In genomic region chr16:47634126-47634525, GRCh38 we compare ENCODE assay signal across 1 cellular context.
TF ChIP-seq lines count a peak whose summit lies in the region.

No MANE protein-coding gene starts in this region.

TF ChIP-seq in HepG2, 621 proteins besides CTCF, POLR2A, EP300 and RAD21 (continued from another document and continues in another):
- TF ChIP-seq IKZF5 (CRISPR knock-in tag; IDR thresholded peaks at IDR 0.05) (peak; percentile 61; the same call in 1 of the 2 replicates), MIXL1 (CRISPR knock-in tag; IDR thresholded peaks at IDR 0.05) (peak; percentile 91), ISL2 (CRISPR knock-in tag; IDR thresholded peaks at IDR 0.05) (peak; percentile 95), ZNF317 (CRISPR knock-in tag; IDR thresholded peaks at IDR 0.05) (peak; percentile 49; the same call in 1 of the 2 replicates), KIAA2018 (CRISPR knock-in tag; IDR thresholded peaks at IDR 0.05; ENCODE audit: borderline replicate concordance) (no peak), TMF1 (CRISPR knock-in tag; IDR thresholded peaks at IDR 0.05; ENCODE audit: low read depth) (no peak), ZNF138 (CRISPR knock-in tag; IDR thresholded peaks at IDR 0.05; ENCODE audit: low read depth) (no peak), ZKSCAN1 (IDR thresholded peaks at IDR 0.05; ENCODE audit: low read length) (peak; percentile 100), PITX1 (CRISPR knock-in tag; IDR thresholded peaks at IDR 0.05) (0 out of 2 replicates have a peak, but pooled peaks have one; percentile 15), KLF16 (CRISPR knock-in tag; IDR thresholded peaks at IDR 0.05) (peak in 1 of 2 experiments; percentile 70; a peak in 1 of 4 replicates), KDM1A (CRISPR knock-in tag; IDR thresholded peaks at IDR 0.05) (peak; percentile 97), ZNF280D (CRISPR knock-in tag; IDR thresholded peaks at IDR 0.05) (0 out of 2 replicates have a peak, but pooled peaks have one; percentile 79), SAFB2 (CRISPR knock-in tag; IDR thresholded peaks at IDR 0.05; ENCODE audit: borderline replicate concordance, low read depth) (no peak), TCF7 (IDR thresholded peaks at IDR 0.05; ENCODE audit: low read depth) (peak; percentile 97), ZNF605 (CRISPR knock-in tag; IDR thresholded peaks at IDR 0.05) (no peak), U2AF1 (optimal IDR thresholded peaks at IDR 0.05; ENCODE audit: low read depth, low read length) (no peak), ETV5 (CRISPR knock-in tag; IDR thresholded peaks at IDR 0.05; ENCODE audit: borderline replicate concordance) (0 out of 2 replicates have a peak, but pooled peaks have one; percentile 6), KDM5A (IDR thresholded peaks at IDR 0.05; ENCODE audit: borderline replicate concordance, low read length) (no peak), NR2F2 (IDR thresholded peaks at IDR 0.05; ENCODE audit: borderline replicate concordance, low read depth) (peak; percentile 76), HDAC2 (CRISPR knock-in tag; IDR thresholded peaks at IDR 0.05) (peak; percentile 86), ZFP36 (IDR thresholded peaks at IDR 0.05; ENCODE audit: borderline replicate concordance, low read depth, low read length, partially characterized antibody) (peak; percentile 44), SP140L (CRISPR knock-in tag; IDR thresholded peaks at IDR 0.05; ENCODE audit: borderline replicate concordance) (0 out of 2 replicates have a peak, but pooled peaks have one; percentile 56), CEBPG (CRISPR knock-in tag; IDR thresholded peaks at IDR 0.05) (peak; percentile 88), HMGXB3 (CRISPR knock-in tag; IDR thresholded peaks at IDR 0.05; ENCODE audit: borderline replicate concordance) (peak; percentile 53; the same call in 1 of the 2 replicates), ZNF331 (CRISPR knock-in tag; IDR thresholded peaks at IDR 0.05) (peak; percentile 63; the same call in 1 of the 2 replicates)
- TF ChIP-seq, protein P1, sequence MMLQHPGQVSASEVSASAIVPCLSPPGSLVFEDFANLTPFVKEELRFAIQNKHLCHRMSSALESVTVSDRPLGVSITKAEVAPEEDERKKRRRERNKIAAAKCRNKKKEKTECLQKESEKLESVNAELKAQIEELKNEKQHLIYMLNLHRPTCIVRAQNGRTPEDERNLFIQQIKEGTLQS (CRISPR knock-in tag; IDR thresholded peaks at IDR 0.05), result peak; percentile 50; the same call in 1 of the 2 replicates
- TF ChIP-seq, protein P2, sequence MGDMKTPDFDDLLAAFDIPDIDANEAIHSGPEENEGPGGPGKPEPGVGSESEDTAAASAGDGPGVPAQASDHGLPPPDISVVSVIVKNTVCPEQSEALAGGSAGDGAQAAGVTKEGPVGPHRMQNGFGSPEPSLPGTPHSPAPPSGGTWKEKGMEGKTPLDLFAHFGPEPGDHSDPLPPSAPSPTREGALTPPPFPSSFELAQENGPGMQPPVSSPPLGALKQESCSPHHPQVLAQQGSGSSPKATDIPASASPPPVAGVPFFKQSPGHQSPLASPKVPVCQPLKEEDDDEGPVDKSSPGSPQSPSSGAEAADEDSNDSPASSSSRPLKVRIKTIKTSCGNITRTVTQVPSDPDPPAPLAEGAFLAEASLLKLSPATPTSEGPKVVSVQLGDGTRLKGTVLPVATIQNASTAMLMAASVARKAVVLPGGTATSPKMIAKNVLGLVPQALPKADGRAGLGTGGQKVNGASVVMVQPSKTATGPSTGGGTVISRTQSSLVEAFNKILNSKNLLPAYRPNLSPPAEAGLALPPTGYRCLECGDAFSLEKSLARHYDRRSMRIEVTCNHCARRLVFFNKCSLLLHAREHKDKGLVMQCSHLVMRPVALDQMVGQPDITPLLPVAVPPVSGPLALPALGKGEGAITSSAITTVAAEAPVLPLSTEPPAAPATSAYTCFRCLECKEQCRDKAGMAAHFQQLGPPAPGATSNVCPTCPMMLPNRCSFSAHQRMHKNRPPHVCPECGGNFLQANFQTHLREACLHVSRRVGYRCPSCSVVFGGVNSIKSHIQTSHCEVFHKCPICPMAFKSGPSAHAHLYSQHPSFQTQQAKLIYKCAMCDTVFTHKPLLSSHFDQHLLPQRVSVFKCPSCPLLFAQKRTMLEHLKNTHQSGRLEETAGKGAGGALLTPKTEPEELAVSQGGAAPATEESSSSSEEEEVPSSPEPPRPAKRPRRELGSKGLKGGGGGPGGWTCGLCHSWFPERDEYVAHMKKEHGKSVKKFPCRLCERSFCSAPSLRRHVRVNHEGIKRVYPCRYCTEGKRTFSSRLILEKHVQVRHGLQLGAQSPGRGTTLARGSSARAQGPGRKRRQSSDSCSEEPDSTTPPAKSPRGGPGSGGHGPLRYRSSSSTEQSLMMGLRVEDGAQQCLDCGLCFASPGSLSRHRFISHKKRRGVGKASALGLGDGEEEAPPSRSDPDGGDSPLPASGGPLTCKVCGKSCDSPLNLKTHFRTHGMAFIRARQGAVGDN (CRISPR knock-in tag; IDR thresholded peaks at IDR 0.05), result no peak
- TF ChIP-seq, protein P3, sequence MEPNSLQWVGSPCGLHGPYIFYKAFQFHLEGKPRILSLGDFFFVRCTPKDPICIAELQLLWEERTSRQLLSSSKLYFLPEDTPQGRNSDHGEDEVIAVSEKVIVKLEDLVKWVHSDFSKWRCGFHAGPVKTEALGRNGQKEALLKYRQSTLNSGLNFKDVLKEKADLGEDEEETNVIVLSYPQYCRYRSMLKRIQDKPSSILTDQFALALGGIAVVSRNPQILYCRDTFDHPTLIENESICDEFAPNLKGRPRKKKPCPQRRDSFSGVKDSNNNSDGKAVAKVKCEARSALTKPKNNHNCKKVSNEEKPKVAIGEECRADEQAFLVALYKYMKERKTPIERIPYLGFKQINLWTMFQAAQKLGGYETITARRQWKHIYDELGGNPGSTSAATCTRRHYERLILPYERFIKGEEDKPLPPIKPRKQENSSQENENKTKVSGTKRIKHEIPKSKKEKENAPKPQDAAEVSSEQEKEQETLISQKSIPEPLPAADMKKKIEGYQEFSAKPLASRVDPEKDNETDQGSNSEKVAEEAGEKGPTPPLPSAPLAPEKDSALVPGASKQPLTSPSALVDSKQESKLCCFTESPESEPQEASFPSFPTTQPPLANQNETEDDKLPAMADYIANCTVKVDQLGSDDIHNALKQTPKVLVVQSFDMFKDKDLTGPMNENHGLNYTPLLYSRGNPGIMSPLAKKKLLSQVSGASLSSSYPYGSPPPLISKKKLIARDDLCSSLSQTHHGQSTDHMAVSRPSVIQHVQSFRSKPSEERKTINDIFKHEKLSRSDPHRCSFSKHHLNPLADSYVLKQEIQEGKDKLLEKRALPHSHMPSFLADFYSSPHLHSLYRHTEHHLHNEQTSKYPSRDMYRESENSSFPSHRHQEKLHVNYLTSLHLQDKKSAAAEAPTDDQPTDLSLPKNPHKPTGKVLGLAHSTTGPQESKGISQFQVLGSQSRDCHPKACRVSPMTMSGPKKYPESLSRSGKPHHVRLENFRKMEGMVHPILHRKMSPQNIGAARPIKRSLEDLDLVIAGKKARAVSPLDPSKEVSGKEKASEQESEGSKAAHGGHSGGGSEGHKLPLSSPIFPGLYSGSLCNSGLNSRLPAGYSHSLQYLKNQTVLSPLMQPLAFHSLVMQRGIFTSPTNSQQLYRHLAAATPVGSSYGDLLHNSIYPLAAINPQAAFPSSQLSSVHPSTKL (CRISPR knock-in tag; IDR thresholded peaks at IDR 0.05), result peak; percentile 98
